In the genomic region with DNA sequence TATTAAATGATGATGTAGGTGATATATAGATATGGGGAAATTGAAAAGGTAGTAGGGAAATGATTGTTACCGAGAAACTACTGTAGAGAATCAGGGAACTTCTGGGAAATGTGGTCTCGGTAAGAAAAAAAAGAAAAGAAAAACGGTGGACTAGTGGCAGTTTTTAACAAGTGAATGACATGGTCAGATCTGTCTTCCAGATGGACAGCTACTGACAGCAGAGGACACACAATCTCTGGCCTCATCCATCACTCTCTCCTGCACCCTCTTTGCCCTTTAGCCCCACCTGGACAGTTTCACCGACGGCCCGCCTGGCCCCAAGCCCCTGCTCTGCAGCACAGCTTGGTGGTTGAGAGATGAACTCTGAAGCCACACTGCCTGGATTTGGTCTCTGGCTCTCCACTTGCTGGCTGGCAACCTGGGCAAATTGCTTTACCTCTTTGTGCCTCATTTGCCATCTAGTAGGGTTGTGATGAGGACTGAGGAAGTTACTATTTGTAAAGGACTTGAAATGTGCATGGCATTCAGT, we compare ENCODE assay signal across 32 cellular contexts. TPM values are rescaled to one million over a fixed set of nuclear protein-coding genes. Genes with fewer than 3 reads are reported as not detected.
DNase-seq lines count a peak whose midpoint lies in the region; ATAC-seq, FAIRE-seq and TF ChIP-seq lines count a peak whose summit lies in the region.
"Had no signal": no experiment of that assay in that cellular context is flagged by ENCODE, and none has a peak within 500 bp of the region (broad histone marks: within the 10 kb centered on the region; RNA-seq: fewer than 3 reads in every experiment).

No MANE protein-coding gene starts in this region.

- H3K4me1 ChIP-seq in A549 (peaks cover 28% of the 10 kb centered on the region; the same call in 2 of the 3 replicates), H9 (ENCODE audit: insufficient read depth, low read length) (no peaks in the 10 kb centered on the region), mucosa of descending colon (ENCODE audit: low read depth) (no peaks in the 10 kb centered on the region), transverse colon (no peaks in the 10 kb centered on the region)
- H3K4me1 ChIP-seq in CD4-positive, alpha-beta memory T cell (ENCODE audit: insufficient read depth, low read length), result no peaks in the 10 kb centered on the region
- H3K4me1 ChIP-seq: lower lobe of right lung, SJSA1 had no signal

- in situ Hi-C loops in brain microvascular endothelial cell (cut with HindIII; ENCODE audit: low pct_ligation_motif_present, low sequenced_read_pairs) (no loop called here), transverse colon (cut with MboI; ENCODE audit: low pct_ligation_motif_present in 1 of 4, low pct_unique_long_range_greater_than_20kb in 1 of 4, low sequenced_read_pairs in 3 of 4) (no loop called here)

- no peak overlapping the region for H3K18ac ChIP-seq in H9 (ENCODE audit: insufficient read length, low read depth, low read length)

- no peak overlapping the region for H2BK120ac ChIP-seq in H9 (ENCODE audit: low read depth, low read length, poor library complexity, severe bottlenecking)

- no peak for TF ChIP-seq CTCF in A549 (IDR thresholded peaks at IDR 0.05)
- TF ChIP-seq CTCF in H9 (conservative IDR thresholded peaks at IDR 0.05), result peak; percentile 39; the same call in 2 of the 3 replicates
- TF ChIP-seq CTCF in brain microvascular endothelial cell (IDR thresholded peaks at IDR 0.05; ENCODE audit: low read depth, low read length, missing control alignments), result peak; percentile 27
- TF ChIP-seq CTCF in mucosa of descending colon (IDR thresholded peaks at IDR 0.05), result no peak
- TF ChIP-seq CTCF in transverse colon (IDR thresholded peaks at IDR 0.05), result no peak

- H2BK15ac ChIP-seq in H9 (ENCODE audit: low read depth, low read length), result no peak overlapping the region

- H3K79me1 ChIP-seq in H9 (ENCODE audit: insufficient read depth, low read depth, low read length, poor library complexity, severe bottlenecking), result no peaks in the 10 kb centered on the region

- H3K4me3 ChIP-seq in A549 (no peak overlapping the region), brain microvascular endothelial cell (ENCODE audit: low read depth, low read length) (no peak overlapping the region), mucosa of descending colon (no peak overlapping the region), transverse colon (no peak overlapping the region)
- H3K4me3 ChIP-seq in CD4-positive, alpha-beta memory T cell (ENCODE audit: low read length in 2 of 2), result no peak overlapping the region
- H3K4me3 ChIP-seq: dorsolateral prefrontal cortex, heart left ventricle, lower lobe of right lung, SJSA1, upper lobe of right lung had no signal

- no peak overlapping the region for H3K4ac ChIP-seq in H9 (ENCODE audit: low read depth, low read length)

- H3K27ac Mint-ChIP-seq in H9, result peak overlapping the region; percentile 7 to 81 (median 32); a peak in 5 of 7 replicates
- no peak overlapping the region for H3K27ac Mint-ChIP-seq in CD4-positive, alpha-beta memory T cell
- H3K27ac Mint-ChIP-seq: activated T-cell treated with anti-CD3 and anti-CD28 coated beads, Interleukin-2, amount 50 U/mL, for 24 hours; B cell; brain; naive thymus-derived CD4-positive, alpha-beta T cell; stimulated activated effector memory CD8-positive, alpha-beta T cell treated with anti-CD3 and anti-CD28 coated beads, Interleukin-12 subunit alpha, Interleukin-12 subunit beta, amount 100 ng/mL, for 72 hours had no signal

- H3K9me3 Mint-ChIP-seq in H9, result no peaks in the 10 kb centered on the region
- H3K9me3 Mint-ChIP-seq in CD4-positive, alpha-beta memory T cell, result peaks cover 0 to 5% (median 0%) of the 10 kb centered on the region in 8 donors
- H3K9me3 Mint-ChIP-seq: activated CD4-positive, alpha-beta T cell treated with anti-CD3 and anti-CD28 coated beads, Interleukin-2, amount 10 ng/mL, durations not matched to agents 7 days and 5 days; activated T-cell treated with anti-CD3 and anti-CD28 coated beads, Interleukin-2, amount 50 U/mL, for 24 hours; brain; stimulated activated effector memory CD8-positive, alpha-beta T cell treated with anti-CD3 and anti-CD28 coated beads, Interleukin-12 subunit alpha, Interleukin-12 subunit beta, amount 100 ng/mL, for 72 hours had no signal

- no peak overlapping the region for H3K14ac ChIP-seq in H9 (ENCODE audit: insufficient read depth, low read length)

- H3K23ac ChIP-seq in H9 (ENCODE audit: insufficient read length, low read depth, low read length), result no peak overlapping the region

- 91% methylated on average over 6 of the region's 6 CpGs for WGBS in A549 (ENCODE audit: missing lambda C conversion rate)
- WGBS in H9 (ENCODE audit: extremely low coverage, insufficient read length, low lambda C conversion rate), result 100% methylated on average over 1 of the region's 6 CpGs
- 80 to 88% methylated on average over 3 to 6 of the region's 6 CpGs for WGBS in transverse colon (ENCODE audit: low coverage in 1 of 2), 2 donors

- H3K27me3 ChIP-seq in H9 (ENCODE audit: insufficient read depth, low read length) (no peaks in the 10 kb centered on the region), brain microvascular endothelial cell (replicated peaks) (no peaks in the 10 kb centered on the region), transverse colon (no peaks in the 10 kb centered on the region)
- H3K27me3 ChIP-seq in CD4-positive, alpha-beta memory T cell (ENCODE audit: insufficient read depth, low read length), result no peaks in the 10 kb centered on the region
- H3K27me3 ChIP-seq: SJSA1, upper lobe of right lung had no signal

- intact Hi-C loops in mucosa of descending colon (cut with DNase I, micrococcal nuclease) (no loop called here), transverse colon (cut with DNase I; ENCODE audit: low total_unique reads) (no loop called here)
- intact Hi-C loops in CD4-positive, alpha-beta memory T cell (cut with micrococcal nuclease), result no loop called here

- peaks cover 8 to 15% (median 12%) of the 10 kb centered on the region in 3 experiments; a peak in 5 of 7 replicates for H3K36me3 Mint-ChIP-seq in H9 (ENCODE audit: insufficient read depth in 1 of 3, low read depth in 3 of 3)
- H3K36me3 Mint-ChIP-seq in CD4-positive, alpha-beta memory T cell, result no peaks in the 10 kb centered on the region
- H3K36me3 Mint-ChIP-seq: brain; stimulated activated effector memory CD8-positive, alpha-beta T cell treated with anti-CD3 and anti-CD28 coated beads, Interleukin-12 subunit alpha, Interleukin-12 subunit beta, amount 100 ng/mL, for 72 hours had no signal

- H2BK12ac ChIP-seq in H9 (ENCODE audit: insufficient read length, low read depth, low read length), result no peak overlapping the region

- no peaks in the 10 kb centered on the region for H3K27me3 Mint-ChIP-seq in H9 (ENCODE audit: low read depth)
- H3K27me3 Mint-ChIP-seq in CD4-positive, alpha-beta memory T cell, result peaks cover 0 to 2% of the 10 kb centered on the region in 2 donors
- H3K27me3 Mint-ChIP-seq: activated CD4-positive, alpha-beta T cell treated with anti-CD3 and anti-CD28 coated beads, Interleukin-2, amount 10 ng/mL, durations not matched to agents 7 days and 5 days; activated T-cell treated with anti-CD3 and anti-CD28 coated beads, Interleukin-2, amount 50 U/mL, for 24 hours; B cell; brain; naive thymus-derived CD4-positive, alpha-beta T cell had no signal

- no peak for FAIRE-seq in A549 (lab: Jason Lieb, UNC)
- FAIRE-seq: GM12891 had no signal

- H3K79me2 ChIP-seq in H9 (ENCODE audit: insufficient read depth, low read length), result peaks cover 28% of the 10 kb centered on the region; the same call in 1 of the 2 replicates

- no peak overlapping the region for H3K4me2 ChIP-seq in A549
- no peak overlapping the region for H3K4me2 ChIP-seq in H9 (ENCODE audit: insufficient read depth, insufficient read length, low read length)

- no peak overlapping the region for H3K27ac ChIP-seq in A549
- H3K27ac ChIP-seq in H9 (ENCODE audit: insufficient read length, low read depth, low read length), result no peak overlapping the region
- no peak overlapping the region for H3K27ac ChIP-seq in brain microvascular endothelial cell
- no peak overlapping the region for H3K27ac ChIP-seq in transverse colon
- no peak overlapping the region for H3K27ac ChIP-seq in CD4-positive, alpha-beta memory T cell (ENCODE audit: low read depth, low read length)
- H3K27ac ChIP-seq: dorsolateral prefrontal cortex, heart left ventricle, lower lobe of right lung, SJSA1, upper lobe of right lung had no signal

- H2AK5ac ChIP-seq in H9 (ENCODE audit: insufficient read length, low read length), result no peak overlapping the region

- H4K20me1 ChIP-seq in H9 (ENCODE audit: control insufficient read depth, insufficient read depth, insufficient read length), result no peaks in the 10 kb centered on the region

- TF ChIP-seq EP300 in A549 (IDR thresholded peaks at IDR 0.05) (no peak), transverse colon (IDR thresholded peaks at IDR 0.05; ENCODE audit: low read depth) (no peak)

- TF ChIP-seq RAD21 in A549 (conservative IDR thresholded peaks at IDR 0.05 in 1 of 2, IDR thresholded peaks at IDR 0.05 in 1 of 2), result no peak

- H3K36me3 ChIP-seq in brain microvascular endothelial cell (replicated peaks) (no peaks in the 10 kb centered on the region), mucosa of descending colon (ENCODE audit: low read depth) (no peaks in the 10 kb centered on the region), transverse colon (no peaks in the 10 kb centered on the region)
- no peaks in the 10 kb centered on the region for H3K36me3 ChIP-seq in CD4-positive, alpha-beta memory T cell (ENCODE audit: insufficient read depth, low read length)
- H3K36me3 ChIP-seq: heart left ventricle, lower lobe of right lung, SJSA1, upper lobe of right lung had no signal

- H4K8ac ChIP-seq in H9 (replicated peaks; ENCODE audit: insufficient read length, low read depth, low read length), result no peak overlapping the region

- peaks cover 10 to 12% of the 10 kb centered on the region in 2 experiments for H3K4me1 Mint-ChIP-seq in H9
- no peaks in the 10 kb centered on the region for H3K4me1 Mint-ChIP-seq in CD4-positive, alpha-beta memory T cell
- H3K4me1 Mint-ChIP-seq: activated CD4-positive, alpha-beta T cell treated with anti-CD3 and anti-CD28 coated beads, Interleukin-2, amount 10 ng/mL, durations not matched to agents 7 days and 5 days; B cell had no signal

- H3K9me3 ChIP-seq in A549 (no peaks in the 10 kb centered on the region), H9 (ENCODE audit: control insufficient read depth, low read depth, low read length) (no peaks in the 10 kb centered on the region), mucosa of descending colon (no peaks in the 10 kb centered on the region), transverse colon (no peaks in the 10 kb centered on the region)
- no peaks in the 10 kb centered on the region for H3K9me3 ChIP-seq in CD4-positive, alpha-beta memory T cell (ENCODE audit: control insufficient read depth in 1 of 2, low read length in 2 of 2)
- H3K9me3 ChIP-seq: heart left ventricle, lower lobe of right lung, SJSA1, upper lobe of right lung had no signal

- CTCF ChIA-PET in A549 (lab: Yijun Ruan, JAX), result no interaction called here
- CTCF ChIA-PET in CD4-positive, alpha-beta memory T cell (lab: Charles Lee; ENCODE audit: partially characterized antibody), result no interaction called here

- H3K56ac ChIP-seq in H9 (ENCODE audit: insufficient read length, low read depth, low read length), result no peak overlapping the region

- ATAC-seq in A549 (peak; percentile 47 to 50; a peak in 3 of 6 replicates), mucosa of descending colon (peak; percentile 10)
- ATAC-seq: heart left ventricle; naive thymus-derived CD4-positive, alpha-beta T cell; stimulated activated effector memory CD8-positive, alpha-beta T cell treated with anti-CD3 and anti-CD28 coated beads, Interleukin-12 subunit alpha, Interleukin-12 subunit beta, amount 100 ng/mL, for 72 hours; upper lobe of right lung had no signal

- no peak overlapping the region for H2AFZ ChIP-seq in H9 (ENCODE audit: low read length)

- H3K23me2 ChIP-seq in H9 (ENCODE audit: insufficient read length, low read depth, low read length, poor library complexity, severe bottlenecking), result no peaks in the 10 kb centered on the region

- no peak overlapping the region for H3T11ph ChIP-seq in H9 (ENCODE audit: low read length)

- H3K9ac ChIP-seq in H9 (ENCODE audit: extremely low read depth, insufficient read length, low read length), result no peak overlapping the region

- H4K91ac ChIP-seq in H9 (ENCODE audit: insufficient read length, low read depth, low read length), result no peak overlapping the region

- H2BK5ac ChIP-seq in H9 (ENCODE audit: insufficient read length, low read length), result no peak overlapping the region

- no peak overlapping the region for H4K5ac ChIP-seq in H9 (ENCODE audit: insufficient read length, low read depth, low read length)

- TF ChIP-seq POLR2A in A549 (IDR thresholded peaks at IDR 0.05; ENCODE audit: low read length), result no peak
- no peak for TF ChIP-seq POLR2A in transverse colon (IDR thresholded peaks at IDR 0.05)

- no peak overlapping the region for H2BK20ac ChIP-seq in H9 (ENCODE audit: low read depth, low read length, poor library complexity, severe bottlenecking)

- POLR2A ChIA-PET in A549 (lab: Yijun Ruan, JAX), result no interaction called here
- POLR2A ChIA-PET in CD4-positive, alpha-beta memory T cell (lab: Charles Lee; ENCODE audit: partially characterized antibody), result no interaction called here

- H3K4me3 Mint-ChIP-seq in H9, result no peak overlapping the region
- H3K4me3 Mint-ChIP-seq in CD4-positive, alpha-beta memory T cell, result no peak overlapping the region
- H3K4me3 Mint-ChIP-seq: activated CD4-positive, alpha-beta T cell treated with anti-CD3 and anti-CD28 coated beads, Interleukin-2, amount 10 ng/mL, durations not matched to agents 7 days and 5 days; activated T-cell treated with anti-CD3 and anti-CD28 coated beads, Interleukin-2, amount 50 U/mL, for 24 hours; B cell; brain; naive thymus-derived CD4-positive, alpha-beta T cell; stimulated activated effector memory CD8-positive, alpha-beta T cell treated with anti-CD3 and anti-CD28 coated beads, Interleukin-12 subunit alpha, Interleukin-12 subunit beta, amount 100 ng/mL, for 72 hours had no signal

- DNase-seq in A549 (ENCODE audit: low read depth in 1 of 2, low spot score in 1 of 2) (no peak), H9 (no peak), brain microvascular endothelial cell (no peak), mucosa of descending colon (no peak), amygdala (lab: John Stamatoyannopoulos, UW) (no peak), transverse colon (no peak)
- no peak for DNase-seq in activated CD8-positive, alpha-beta memory T cell treated with anti-CD3 and anti-CD28 coated beads for 24 hours
- no peak for DNase-seq in CD4-positive, alpha-beta memory T cell
- DNase-seq: activated CD4-positive, alpha-beta T cell treated with anti-CD3 and anti-CD28 coated beads, Interleukin-2, amount 10 ng/mL, durations not matched to agents 7 days and 5 days; activated naive CD4-positive, alpha-beta T cell treated with Interleukin-2 at 50 U/mL for 16 hours; activated T-cell treated with anti-CD3 and anti-CD28 coated beads, Interleukin-2, amount 50 U/mL, for 24 hours; DMS153; dorsolateral prefrontal cortex; foreskin melanocyte; H7; heart left ventricle; kidney glomerular epithelial cell; lower lobe of right lung; midbrain; naive thymus-derived CD4-positive, alpha-beta T cell; NCI-H446 treated with DMSO at 0.1 percent for 48 hours; NCI-H774; RPMI8226; stimulated activated CD4-positive, alpha-beta T cell treated with anti-CD3 and anti-CD28 coated beads, Interleukin-15, amount 100 ng/mL, for 24 hours; substantia nigra; T1000; upper lobe of right lung had no signal

RNA-seq across cellular contexts. Expression of a gene that starts 23.4 kb away (rescaled TPM):
- polyA plus RNA-seq in A549 (2011; rRNA removed) (37.3 and 38.1 TPM in 2 replicates), A549 (2017; fragmentation: RNase III; extraction: RNeasy Plus Mini Kit Qiagen cat#74134 plus additional on column Dnase treatment) (33.2 to 43.3 TPM (median 41.5 TPM) in 3 replicates)
- 53.4 and 68.8 TPM in 2 replicates for polyA plus RNA-seq in A549 (2012; cell fraction: cytosol; rRNA removed)
- polyA plus RNA-seq in A549 (2012; cell fraction: nucleus; rRNA removed), result 63.9 and 115 TPM in 2 replicates
- 37.6 and 44.1 TPM in 2 replicates for polyA minus RNA-seq in A549 (2011; rRNA and poly(A)+ RNA removed)
- total RNA-seq in H9 (2021) (70.3 and 75.9 TPM in 2 replicates), mucosa of descending colon (100 to 1,000 TPM; 144 to 309 (median 258) TPM), transverse colon (100 to 1,000 TPM; 273 to 667 (median 572) TPM)
- total RNA-seq in CD4-positive, alpha-beta memory T cell, result 1 to 10 TPM; 1.5 TPM
- polyA plus RNA-seq in CD4-positive, alpha-beta memory T cell, result under 1 TPM; 0.10 to 0.26 TPM

Comparison
In these comparisons a context has a peak if more than half of its experiments do, and no peak if none do; other contexts are left out.
1. CTCF ChIP-seq: peak in H9 (single experiment) and brain microvascular endothelial cell (single experiment); none in A549 (single experiment), mucosa of descending colon (single experiment) and transverse colon (0 of 5).
2. H3K27ac Mint-ChIP-seq: peak in H9 (3 of 3); none in CD4-positive, alpha-beta memory T cell (0 of 7).
3. RNA of a gene that starts 23.4 kb away (total RNA-seq): 273 to 667 TPM in transverse colon, 144 to 309 TPM in mucosa of descending colon and 70.3 to 75.9 TPM in H9; 1.5 TPM in CD4-positive, alpha-beta memory T cell; every median in the first group is over 10 times any median in the second.